Comparison of ENCODE assay signal across 21 cellular contexts in genomic region chr11:72669527-72669926, GRCh38. TPM values are rescaled to one million over a fixed set of nuclear protein-coding genes. Genes with fewer than 3 reads are reported as not detected.
A peak's percentile ranks its signal among the peaks of the same experiment; 100 is the strongest.
DNase-seq lines count a peak whose midpoint lies in the region; ATAC-seq lines count a peak whose summit lies in the region.
"Had no signal": no experiment of that assay in that cellular context is flagged by ENCODE, and none has a peak within 500 bp of the region (broad histone marks: within the 10 kb centered on the region; RNA-seq: fewer than 3 reads in every experiment).

No MANE protein-coding gene starts in this region.

- peaks cover 59% of the 10 kb centered on the region for H3K27me3 Mint-ChIP-seq in activated CD4-positive, alpha-beta T cell treated with anti-CD3 and anti-CD28 coated beads for 36 hours
- H3K27me3 Mint-ChIP-seq in activated CD4-positive, alpha-beta T cell treated with anti-CD3 and anti-CD28 coated beads, Interleukin-2, amount 10 ng/mL, durations not matched to agents 7 days and 5 days: peaks cover 40% of the 10 kb centered on the region
- peaks cover 70% of the 10 kb centered on the region for H3K27me3 Mint-ChIP-seq in stimulated activated naive CD8-positive, alpha-beta T cell treated with anti-CD3 and anti-CD28 coated beads, Interleukin-15, amount 100 ng/mL, for 72 hours
- H3K27me3 Mint-ChIP-seq in activated T-helper 17 cell treated with anti-CD3 and anti-CD28 coated beads, Interleukin-2, amount 50 U/mL, for 72 hours: peaks cover 45% of the 10 kb centered on the region

- DNase-seq in activated CD4-positive, alpha-beta T cell treated with anti-CD3 and anti-CD28 coated beads for 36 hours: peak; percentile 38
- DNase-seq in activated CD4-positive, alpha-beta T cell treated with anti-CD3 and anti-CD28 coated beads, Interleukin-2, amount 10 ng/mL, durations not matched to agents 7 days and 5 days: no peak
- peak; percentile 15 for DNase-seq in stimulated activated naive CD8-positive, alpha-beta T cell treated with anti-CD3 and anti-CD28 coated beads, Interleukin-15, Interleukin-2, amounts not matched to agents 100 U/mL and 50 U/mL, for 24 hours
- no peak for DNase-seq in stimulated activated naive CD8-positive, alpha-beta T cell treated with anti-CD3 and anti-CD28 coated beads, Interleukin-15, amount 100 ng/mL, for 72 hours
- DNase-seq in NCI-H2227 (lab: John Stamatoyannopoulos, UW; ENCODE audit: unreplicated experiment): no peak
- no peak for DNase-seq in medulla oblongata (ENCODE audit: extremely low spot score)
- no peak for DNase-seq in stimulated activated effector memory CD8-positive, alpha-beta T cell treated with anti-CD3 and anti-CD28 coated beads, Interleukin-12 subunit alpha, Interleukin-12 subunit beta, amount 100 ng/mL, for 72 hours (ENCODE audit: low spot score in 2 of 2)
- DNase-seq: 8988T; C1 segment of cervical spinal cord; CD8-positive, alpha-beta T cell; DND-41; HFFc6; MG63; NCI-H187 treated with DMSO at 0.1 percent for 48 hours; NCI-H2107; NCI-H2227 treated with DMSO at 0.1 percent for 48 hours; OCI-M1 had no signal

- ATAC-seq in activated CD4-positive, alpha-beta T cell treated with anti-CD3 and anti-CD28 coated beads for 36 hours: no peak
- ATAC-seq in stimulated activated naive CD8-positive, alpha-beta T cell treated with anti-CD3 and anti-CD28 coated beads, Interleukin-15, Interleukin-2, amounts not matched to agents 100 U/mL and 50 U/mL, for 24 hours: no peak
- ATAC-seq in stimulated activated naive CD8-positive, alpha-beta T cell treated with anti-CD3 and anti-CD28 coated beads, Interleukin-15, amount 100 ng/mL, for 72 hours: no peak
- ATAC-seq in activated T-helper 17 cell treated with anti-CD3 and anti-CD28 coated beads, Interleukin-2, amount 50 U/mL, for 72 hours (replicated peaks): peak; percentile 41
- no peak for ATAC-seq in stimulated activated effector memory CD8-positive, alpha-beta T cell treated with anti-CD3 and anti-CD28 coated beads, Interleukin-12 subunit alpha, Interleukin-12 subunit beta, amount 100 ng/mL, for 72 hours
- ATAC-seq: CD8-positive, alpha-beta T cell; HepG2; K562 had no signal

- no peaks in the 10 kb centered on the region for H3K36me3 Mint-ChIP-seq in activated CD4-positive, alpha-beta T cell treated with anti-CD3 and anti-CD28 coated beads for 36 hours (ENCODE audit: low read depth)
- peaks cover 3% of the 10 kb centered on the region for H3K36me3 Mint-ChIP-seq in activated CD4-positive, alpha-beta T cell treated with anti-CD3 and anti-CD28 coated beads, Interleukin-2, amount 10 ng/mL, durations not matched to agents 7 days and 5 days (ENCODE audit: low read depth)
- no peaks in the 10 kb centered on the region for H3K36me3 Mint-ChIP-seq in activated T-helper 17 cell treated with anti-CD3 and anti-CD28 coated beads, Interleukin-2, amount 50 U/mL, for 72 hours (ENCODE audit: low read depth)
- H3K36me3 Mint-ChIP-seq in stimulated activated effector memory CD8-positive, alpha-beta T cell treated with anti-CD3 and anti-CD28 coated beads, Interleukin-12 subunit alpha, Interleukin-12 subunit beta, amount 100 ng/mL, for 72 hours: no peaks in the 10 kb centered on the region
- H3K36me3 Mint-ChIP-seq: CD8-positive, alpha-beta T cell had no signal

- CTCF ChIA-PET in activated CD4-positive, alpha-beta T cell treated with anti-CD3 and anti-CD28 coated beads for 36 hours (lab: Charles Lee): interaction anchor here (0.7 to 2.5 kb wide), 5 partner anchors 14 to 361 kb away, joined by 3 to 23 read pairs (median 3); no protein-coding TSS in a partner anchor
- CTCF ChIA-PET in activated CD4-positive, alpha-beta T cell treated with anti-CD3 and anti-CD28 coated beads, Interleukin-2, amount 10 ng/mL, durations not matched to agents 7 days and 5 days (lab: Charles Lee): interaction anchor here (0.6 to 2.6 kb wide), 2 partner anchors 15 to 225 kb away, joined by 4 to 12 read pairs; no protein-coding TSS in a partner anchor

- no peak overlapping the region for H3K4me3 Mint-ChIP-seq in activated CD4-positive, alpha-beta T cell treated with anti-CD3 and anti-CD28 coated beads for 36 hours
- H3K4me3 Mint-ChIP-seq in activated CD4-positive, alpha-beta T cell treated with anti-CD3 and anti-CD28 coated beads, Interleukin-2, amount 10 ng/mL, durations not matched to agents 7 days and 5 days: no peak overlapping the region
- no peak overlapping the region for H3K4me3 Mint-ChIP-seq in stimulated activated naive CD8-positive, alpha-beta T cell treated with anti-CD3 and anti-CD28 coated beads, Interleukin-15, amount 100 ng/mL, for 72 hours
- peak overlapping the region; percentile 30 for H3K4me3 Mint-ChIP-seq in activated T-helper 17 cell treated with anti-CD3 and anti-CD28 coated beads, Interleukin-2, amount 50 U/mL, for 72 hours
- no peak overlapping the region for H3K4me3 Mint-ChIP-seq in stimulated activated effector memory CD8-positive, alpha-beta T cell treated with anti-CD3 and anti-CD28 coated beads, Interleukin-12 subunit alpha, Interleukin-12 subunit beta, amount 100 ng/mL, for 72 hours
- H3K4me3 Mint-ChIP-seq: CD8-positive, alpha-beta T cell; H9; HFFc6 had no signal

- POLR2A ChIA-PET in activated CD4-positive, alpha-beta T cell treated with anti-CD3 and anti-CD28 coated beads for 36 hours (lab: Charles Lee): interaction anchor here (0.7 kb wide), 1 partner anchor 9 kb away, joined by 3 read pairs; no protein-coding TSS in a partner anchor
- POLR2A ChIA-PET in activated CD4-positive, alpha-beta T cell treated with anti-CD3 and anti-CD28 coated beads, Interleukin-2, amount 10 ng/mL, durations not matched to agents 7 days and 5 days (lab: Charles Lee): no interaction called here

- no peak overlapping the region for H3K27ac Mint-ChIP-seq in activated CD4-positive, alpha-beta T cell treated with anti-CD3 and anti-CD28 coated beads for 36 hours
- H3K27ac Mint-ChIP-seq in activated CD4-positive, alpha-beta T cell treated with anti-CD3 and anti-CD28 coated beads, Interleukin-2, amount 10 ng/mL, durations not matched to agents 7 days and 5 days: no peak overlapping the region
- H3K27ac Mint-ChIP-seq in stimulated activated naive CD8-positive, alpha-beta T cell treated with anti-CD3 and anti-CD28 coated beads, Interleukin-15, amount 100 ng/mL, for 72 hours: no peak overlapping the region
- H3K27ac Mint-ChIP-seq in activated T-helper 17 cell treated with anti-CD3 and anti-CD28 coated beads, Interleukin-2, amount 50 U/mL, for 72 hours: no peak overlapping the region
- no peak overlapping the region for H3K27ac Mint-ChIP-seq in stimulated activated effector memory CD8-positive, alpha-beta T cell treated with anti-CD3 and anti-CD28 coated beads, Interleukin-12 subunit alpha, Interleukin-12 subunit beta, amount 100 ng/mL, for 72 hours
- H3K27ac Mint-ChIP-seq: CD8-positive, alpha-beta T cell; HFFc6 had no signal

- peaks cover 11% of the 10 kb centered on the region for H3K4me1 Mint-ChIP-seq in activated CD4-positive, alpha-beta T cell treated with anti-CD3 and anti-CD28 coated beads for 36 hours
- peaks cover 10% of the 10 kb centered on the region for H3K4me1 Mint-ChIP-seq in activated CD4-positive, alpha-beta T cell treated with anti-CD3 and anti-CD28 coated beads, Interleukin-2, amount 10 ng/mL, durations not matched to agents 7 days and 5 days
- peaks cover 15% of the 10 kb centered on the region for H3K4me1 Mint-ChIP-seq in stimulated activated naive CD8-positive, alpha-beta T cell treated with anti-CD3 and anti-CD28 coated beads, Interleukin-15, amount 100 ng/mL, for 72 hours
- peaks cover 5% of the 10 kb centered on the region for H3K4me1 Mint-ChIP-seq in activated T-helper 17 cell treated with anti-CD3 and anti-CD28 coated beads, Interleukin-2, amount 50 U/mL, for 72 hours
- H3K4me1 Mint-ChIP-seq in stimulated activated effector memory CD8-positive, alpha-beta T cell treated with anti-CD3 and anti-CD28 coated beads, Interleukin-12 subunit alpha, Interleukin-12 subunit beta, amount 100 ng/mL, for 72 hours: peaks cover 22% of the 10 kb centered on the region

- peaks cover 7% of the 10 kb centered on the region for H3K9me3 Mint-ChIP-seq in activated CD4-positive, alpha-beta T cell treated with anti-CD3 and anti-CD28 coated beads for 36 hours (ENCODE audit: low read depth)
- H3K9me3 Mint-ChIP-seq in activated CD4-positive, alpha-beta T cell treated with anti-CD3 and anti-CD28 coated beads, Interleukin-2, amount 10 ng/mL, durations not matched to agents 7 days and 5 days: peaks cover 7% of the 10 kb centered on the region
- peaks cover 8% of the 10 kb centered on the region in 2 donors for H3K9me3 Mint-ChIP-seq in stimulated activated naive CD8-positive, alpha-beta T cell treated with anti-CD3 and anti-CD28 coated beads, Interleukin-15, amount 100 ng/mL, for 72 hours
- H3K9me3 Mint-ChIP-seq in activated T-helper 17 cell treated with anti-CD3 and anti-CD28 coated beads, Interleukin-2, amount 50 U/mL, for 72 hours: no peaks in the 10 kb centered on the region
- H3K9me3 Mint-ChIP-seq in stimulated activated effector memory CD8-positive, alpha-beta T cell treated with anti-CD3 and anti-CD28 coated beads, Interleukin-12 subunit alpha, Interleukin-12 subunit beta, amount 100 ng/mL, for 72 hours: peaks cover 3% of the 10 kb centered on the region
- H3K9me3 Mint-ChIP-seq: CD8-positive, alpha-beta T cell had no signal

- intact Hi-C loops in activated CD4-positive, alpha-beta T cell treated with anti-CD3 and anti-CD28 coated beads for 36 hours (cut with DNase I, micrococcal nuclease): no loop called here

RNA-seq across cellular contexts. Expression of gene PDE2A, which starts 4.7 kb away (rescaled TPM):
- total RNA-seq in activated CD4-positive, alpha-beta T cell treated with anti-CD3 and anti-CD28 coated beads for 36 hours: under 1 TPM; 0.30 to 0.73 TPM
- total RNA-seq in activated CD4-positive, alpha-beta T cell treated with anti-CD3 and anti-CD28 coated beads, Interleukin-2, amount 10 ng/mL, durations not matched to agents 7 days and 5 days: under 1 TPM; 0.40 to 0.48 TPM
- total RNA-seq in activated T-helper 17 cell treated with anti-CD3 and anti-CD28 coated beads, Interleukin-2, amount 50 U/mL, for 72 hours: 1 to 10 TPM; 1.7 to 3.6 TPM
- total RNA-seq: HepG2 had no signal

Comparison
In these comparisons a context has a peak if more than half of its experiments do, and no peak if none do; other contexts are left out.
1. DNase-seq: peak in activated CD4-positive, alpha-beta T cell treated with anti-CD3 and anti-CD28 coated beads for 36 hours (single experiment) and stimulated activated naive CD8-positive, alpha-beta T cell treated with anti-CD3 and anti-CD28 coated beads, Interleukin-15, Interleukin-2, amounts not matched to agents 100 U/mL and 50 U/mL, for 24 hours (single experiment); none in activated CD4-positive, alpha-beta T cell treated with anti-CD3 and anti-CD28 coated beads, Interleukin-2, amount 10 ng/mL, durations not matched to agents 7 days and 5 days (single experiment), stimulated activated naive CD8-positive, alpha-beta T cell treated with anti-CD3 and anti-CD28 coated beads, Interleukin-15, amount 100 ng/mL, for 72 hours (0 of 2), NCI-H2227 (single experiment), medulla oblongata (single experiment) and stimulated activated effector memory CD8-positive, alpha-beta T cell treated with anti-CD3 and anti-CD28 coated beads, Interleukin-12 subunit alpha, Interleukin-12 subunit beta, amount 100 ng/mL, for 72 hours (0 of 2).